8 cellular contexts compared by ENCODE assay signal in genomic region chr2:216015722-216016464, GRCh38. TPM values are rescaled to one million over a fixed set of nuclear protein-coding genes. Genes with fewer than 3 reads are reported as not detected.
A peak's percentile ranks its signal among the peaks of the same experiment; 100 is the strongest.
DNase-seq lines count a peak whose midpoint lies in the region; ATAC-seq and FAIRE-seq lines count a peak whose summit lies in the region.

No MANE protein-coding gene starts in this region.

- peak overlapping the region; percentile 28 to 46 for H3K4me3 Mint-ChIP-seq in effector memory CD8-positive, alpha-beta T cell

- ATAC-seq in HG03060 (IDR thresholded peaks at IDR 0.05; ENCODE audit: low read depth, unreplicated experiment) (peak; percentile 76), Right ventricle myocardium inferior (no peak)
- peak; percentile 74 for ATAC-seq in effector memory CD8-positive, alpha-beta T cell (replicated peaks)

- intact Hi-C loops in Right ventricle myocardium inferior (cut with DNase I) = no loop called here

- H3K27ac Mint-ChIP-seq in effector memory CD8-positive, alpha-beta T cell = peak overlapping the region; percentile 83 to 95

- no peak for FAIRE-seq in HTR-8/SVneo (lab: Jason Lieb, UNC)

- DNase-seq in activated T-cell treated with anti-CD3 and anti-CD28 coated beads for 24 hours (ENCODE audit: low read depth) (peak; percentile 32), activated T-cell treated with anti-CD3 and anti-CD28 coated beads for 4 hours (no peak), RPMI7951 (ENCODE audit: low read depth) (peak; percentile 42), HTR-8/SVneo (ENCODE audit: insufficient read length, low spot score) (no peak), SIG-M5 treated with dmso at 0.1 percent for 504 hours (lab: John Stamatoyannopoulos, UW; ENCODE audit: unreplicated experiment) (no peak), Right ventricle myocardium inferior (ENCODE audit: missing footprints) (no peak)
- peak; percentile 41 to 50 (median 43) for DNase-seq in effector memory CD8-positive, alpha-beta T cell

- H3K36me3 Mint-ChIP-seq in effector memory CD8-positive, alpha-beta T cell (ENCODE audit: insufficient read depth) = peaks cover 2% of the 10 kb centered on the region

- no peaks in the 10 kb centered on the region for H3K27me3 Mint-ChIP-seq in effector memory CD8-positive, alpha-beta T cell

- H3K4me1 Mint-ChIP-seq in effector memory CD8-positive, alpha-beta T cell (ENCODE audit: low read depth in 2 of 2) = peaks cover 39 to 51% of the 10 kb centered on the region in 2 donors

- no peaks in the 10 kb centered on the region for H3K9me3 Mint-ChIP-seq in effector memory CD8-positive, alpha-beta T cell

RNA-seq across cellular contexts. Expression of gene MREG, which starts 2.5 kb away (rescaled TPM):
- total RNA-seq in RPMI7951 (2014; rRNA removed; shearing (Covaris generic)) = 4.6 and 5.7 TPM in 2 replicates
- 0.60 TPM for total RNA-seq in Right ventricle myocardium inferior

Comparison
In these comparisons a context has a peak if more than half of its experiments do, and no peak if none do; other contexts are left out.
1. DNase-seq: peak in activated T-cell treated with anti-CD3 and anti-CD28 coated beads for 24 hours (single experiment), RPMI7951 (single experiment) and effector memory CD8-positive, alpha-beta T cell (3 of 3); none in activated T-cell treated with anti-CD3 and anti-CD28 coated beads for 4 hours (single experiment), HTR-8/SVneo (single experiment), SIG-M5 treated with dmso at 0.1 percent for 504 hours (single experiment) and Right ventricle myocardium inferior (single experiment).